Comparison of ENCODE assay signal across 13 cellular contexts in genomic region chr9:2193565-2193964, GRCh38.
"Had no signal": no experiment of that assay in that cellular context is flagged by ENCODE, and none has a peak within 500 bp of the region (broad histone marks: within the 10 kb centered on the region; RNA-seq: fewer than 3 reads in every experiment).

No MANE protein-coding gene starts in this region.

- H3K27me3 ChIP-seq: dorsolateral prefrontal cortex, hepatocyte, neutrophil, tibial artery had no signal

- H3K4me3 ChIP-seq: dorsolateral prefrontal cortex, hepatocyte, left ventricle myocardium inferior, mucosa of descending colon, tibial artery had no signal

- ATAC-seq: activated CD4-positive, CD25-positive, alpha-beta regulatory T cell treated with anti-CD3 and anti-CD28 coated beads, Interleukin-2, amount 50 U/mL, for 24 hours; mucosa of descending colon; naive thymus-derived CD4-positive, alpha-beta T cell; stimulated activated memory B cell treated with anti-CD40 and anti-IgM and Interleukin-4, amounts not matched to agents 10 μg/mL and 1 μg/mL and 100 μg/mL, for 72 hours had no signal

- H3K4me1 Mint-ChIP-seq: activated naive CD8-positive, alpha-beta T cell treated with anti-CD3 and anti-CD28 coated beads, Interleukin-2, amount 10 ng/mL, durations not matched to agents 7 days and 5 days; naive thymus-derived CD4-positive, alpha-beta T cell; stimulated activated memory B cell treated with anti-CD40 and anti-IgM and Interleukin-4, amounts not matched to agents 10 μg/mL and 1 μg/mL and 100 μg/mL, for 72 hours had no signal

- H3K27ac ChIP-seq: hepatocyte, left ventricle myocardium inferior, neutrophil, tibial artery had no signal

- H3K27me3 Mint-ChIP-seq: activated naive CD8-positive, alpha-beta T cell treated with anti-CD3 and anti-CD28 coated beads, Interleukin-2, amount 10 ng/mL, durations not matched to agents 7 days and 5 days; naive thymus-derived CD4-positive, alpha-beta T cell; stimulated activated memory B cell treated with anti-CD40 and anti-IgM and Interleukin-4, amounts not matched to agents 10 μg/mL and 1 μg/mL and 100 μg/mL, for 72 hours had no signal

- H3K27ac Mint-ChIP-seq: activated naive CD8-positive, alpha-beta T cell treated with anti-CD3 and anti-CD28 coated beads, Interleukin-2, amount 10 ng/mL, durations not matched to agents 7 days and 5 days; stimulated activated memory B cell treated with anti-CD40 and anti-IgM and Interleukin-4, amounts not matched to agents 10 μg/mL and 1 μg/mL and 100 μg/mL, for 72 hours had no signal

- DNase-seq: activated CD4-positive, alpha-beta T cell treated with anti-CD3 and anti-CD28 coated beads, Interleukin-2, amount 50 U/mL, for 4 hours; activated naive CD8-positive, alpha-beta T cell treated with anti-CD3 and anti-CD28 coated beads, Interleukin-2, amount 10 ng/mL, durations not matched to agents 7 days and 5 days; anterior cingulate cortex; dorsolateral prefrontal cortex; left ventricle myocardium inferior; mucosa of descending colon; naive thymus-derived CD4-positive, alpha-beta T cell; stimulated activated CD4-positive, alpha-beta T cell treated with anti-CD3 and anti-CD28 coated beads, Interleukin-2, amount 100 ng/mL, for 48 hours; tibial artery had no signal

- H3K4me1 ChIP-seq: left ventricle myocardium inferior, tibial artery had no signal

- H3K9me3 Mint-ChIP-seq: activated naive CD8-positive, alpha-beta T cell treated with anti-CD3 and anti-CD28 coated beads, Interleukin-2, amount 10 ng/mL, durations not matched to agents 7 days and 5 days had no signal

- H3K4me3 Mint-ChIP-seq: activated naive CD8-positive, alpha-beta T cell treated with anti-CD3 and anti-CD28 coated beads, Interleukin-2, amount 10 ng/mL, durations not matched to agents 7 days and 5 days; naive thymus-derived CD4-positive, alpha-beta T cell; stimulated activated memory B cell treated with anti-CD40 and anti-IgM and Interleukin-4, amounts not matched to agents 10 μg/mL and 1 μg/mL and 100 μg/mL, for 72 hours had no signal

- H3K9me3 ChIP-seq: left ventricle myocardium inferior, mucosa of descending colon, neutrophil, tibial artery had no signal
